Comparison of ENCODE assay signal across 24 cellular contexts in genomic region chr18:51907687-51908597, GRCh38.
DNase-seq lines count a peak whose midpoint lies in the region; ATAC-seq and TF ChIP-seq lines count a peak whose summit lies in the region.
"Had no signal": no experiment of that assay in that cellular context is flagged by ENCODE, and none has a peak within 500 bp of the region (broad histone marks: within the 10 kb centered on the region; RNA-seq: fewer than 3 reads in every experiment).

No MANE protein-coding gene starts in this region.

- H3K4me3 Mint-ChIP-seq in WTC11 (no peak overlapping the region), neural progenitor cell (no peak overlapping the region)
- H3K4me3 Mint-ChIP-seq in activated CD4-positive, alpha-beta T cell treated with anti-CD3 and anti-CD28 coated beads for 36 hours, result no peak overlapping the region
- H3K4me3 Mint-ChIP-seq: CD4-positive, CD25-positive, alpha-beta regulatory T cell had no signal

- CTCF ChIA-PET in WTC11 (lab: Charles Lee), result no interaction called here
- CTCF ChIA-PET in activated CD4-positive, alpha-beta T cell treated with anti-CD3 and anti-CD28 coated beads for 36 hours (lab: Charles Lee), result no interaction called here

- H3K4me3 ChIP-seq in neural progenitor cell, result no peak overlapping the region
- H3K4me3 ChIP-seq: PC-9, SJCRH30 had no signal

- intact Hi-C loops in left ventricle myocardium superior (cut with micrococcal nuclease), result no loop called here
- intact Hi-C loops in activated CD4-positive, alpha-beta T cell treated with anti-CD3 and anti-CD28 coated beads for 36 hours (cut with DNase I, micrococcal nuclease), result no loop called here

- H3K27me3 ChIP-seq in neural progenitor cell, result no peaks in the 10 kb centered on the region
- H3K27me3 ChIP-seq: SJCRH30 had no signal

- H4K20me1 ChIP-seq in neural progenitor cell (ENCODE audit: low read depth), result no peaks in the 10 kb centered on the region

- H3K27ac ChIP-seq in neural progenitor cell, result no peak overlapping the region
- H3K27ac ChIP-seq: 22Rv1, PC-9, SJCRH30 had no signal

- no peak overlapping the region for H3K4me2 ChIP-seq in neural progenitor cell
- H3K4me2 ChIP-seq: PC-9 had no signal

- no peaks in the 10 kb centered on the region for H3K79me2 ChIP-seq in neural progenitor cell (ENCODE audit: low read depth)

- ATAC-seq in WTC11 (no peak), left ventricle myocardium superior (no peak)
- ATAC-seq in activated CD4-positive, alpha-beta T cell treated with anti-CD3 and anti-CD28 coated beads for 36 hours, result no peak
- ATAC-seq: Right ventricle myocardium inferior, SK-N-SH treated with all-trans-retinoic acid at 6 μM for 48 hours had no signal

- no peak for TF ChIP-seq CTCF in WTC11 (IDR thresholded peaks at IDR 0.05)
- no peak for TF ChIP-seq CTCF in neural progenitor cell (IDR thresholded peaks at IDR 0.05)

- H3K9me3 ChIP-seq in neural progenitor cell (ENCODE audit: low read depth), result no peaks in the 10 kb centered on the region
- H3K9me3 ChIP-seq: SJCRH30 had no signal

- H3K4me1 ChIP-seq in neural progenitor cell, result no peaks in the 10 kb centered on the region
- H3K4me1 ChIP-seq: SJCRH30 had no signal

- no peak overlapping the region for H3K27ac Mint-ChIP-seq in WTC11
- H3K27ac Mint-ChIP-seq in neural progenitor cell, result no peak overlapping the region
- H3K27ac Mint-ChIP-seq in activated CD4-positive, alpha-beta T cell treated with anti-CD3 and anti-CD28 coated beads for 36 hours, result no peak overlapping the region
- H3K27ac Mint-ChIP-seq: CD4-positive, CD25-positive, alpha-beta regulatory T cell had no signal

- no peaks in the 10 kb centered on the region for H3K36me3 ChIP-seq in neural progenitor cell
- H3K36me3 ChIP-seq: SJCRH30 had no signal

- no peak overlapping the region for H3K9ac ChIP-seq in neural progenitor cell

- DNase-seq in Ammon's horn (ENCODE audit: low spot score) (peak; percentile 6), WTC11 (ENCODE audit: low spot score) (no peak), left kidney (ENCODE audit: low read depth, low spot score) (peak; percentile 3), neural progenitor cell (ENCODE audit: low spot score) (no peak), left ventricle myocardium superior (no peak)
- no peak for DNase-seq in activated CD4-positive, alpha-beta T cell treated with anti-CD3 and anti-CD28 coated beads for 36 hours
- no peak for DNase-seq in activated CD4-positive, CD25-positive, alpha-beta regulatory T cell (lab: John Stamatoyannopoulos, UW)
- DNase-seq in central memory CD4-positive, alpha-beta T cell, result no peak
- DNase-seq: CD4-positive, CD25-positive, alpha-beta regulatory T cell; Karpas-422; NCI-H1092; NCI-H1417 treated with DMSO at 0.1 percent for 48 hours; NCI-H1694 treated with DMSO at 0.1 percent for 48 hours; NCI-H2081 treated with DMSO at 0.1 percent for 48 hours; NCI-H2171; NCI-H226; NCI-H524; NCI-H748 treated with DMSO at 0.1 percent for 48 hours; NK-92 treated with Interleukin-12 subunit alpha and Interleukin-12 subunit beta, amount 100 ng/mL, for 24 hours; PC-9; SJCRH30 had no signal

- H3K9me3 Mint-ChIP-seq in WTC11 (no peaks in the 10 kb centered on the region), neural progenitor cell (no peaks in the 10 kb centered on the region)
- H3K9me3 Mint-ChIP-seq in activated CD4-positive, alpha-beta T cell treated with anti-CD3 and anti-CD28 coated beads for 36 hours (ENCODE audit: low read depth), result peaks cover 3% of the 10 kb centered on the region

- POLR2A ChIA-PET in WTC11 (lab: Charles Lee), result no interaction called here
- POLR2A ChIA-PET in activated CD4-positive, alpha-beta T cell treated with anti-CD3 and anti-CD28 coated beads for 36 hours (lab: Charles Lee), result no interaction called here

- H3K36me3 Mint-ChIP-seq in WTC11, result no peaks in the 10 kb centered on the region
- no peaks in the 10 kb centered on the region for H3K36me3 Mint-ChIP-seq in neural progenitor cell
- H3K36me3 Mint-ChIP-seq in activated CD4-positive, alpha-beta T cell treated with anti-CD3 and anti-CD28 coated beads for 36 hours (ENCODE audit: low read depth), result no peaks in the 10 kb centered on the region
- H3K36me3 Mint-ChIP-seq: CD4-positive, CD25-positive, alpha-beta regulatory T cell had no signal

- H3K27me3 Mint-ChIP-seq in WTC11 (ENCODE audit: low read depth) (no peaks in the 10 kb centered on the region), neural progenitor cell (ENCODE audit: insufficient read depth, low read depth) (peaks cover 3% of the 10 kb centered on the region)
- no peaks in the 10 kb centered on the region for H3K27me3 Mint-ChIP-seq in activated CD4-positive, alpha-beta T cell treated with anti-CD3 and anti-CD28 coated beads for 36 hours
- H3K27me3 Mint-ChIP-seq: CD4-positive, CD25-positive, alpha-beta regulatory T cell had no signal

- H3K4me1 Mint-ChIP-seq in WTC11, result 0 out of 2 replicates have a peak, but pooled peaks cover 11% of the 10 kb centered on the region
- H3K4me1 Mint-ChIP-seq in neural progenitor cell, result no peaks in the 10 kb centered on the region
- no peaks in the 10 kb centered on the region for H3K4me1 Mint-ChIP-seq in activated CD4-positive, alpha-beta T cell treated with anti-CD3 and anti-CD28 coated beads for 36 hours
- H3K4me1 Mint-ChIP-seq: CD4-positive, CD25-positive, alpha-beta regulatory T cell had no signal

- H3F3A ChIP-seq in neural progenitor cell (ENCODE audit: low read depth), result no peaks in the 10 kb centered on the region

- peak overlapping the region; percentile 50 for H2AFZ ChIP-seq in neural progenitor cell (replicated peaks)
- H2AFZ ChIP-seq: PC-9 had no signal

TF ChIP-seq in WTC11, 78 proteins besides CTCF, POLR2A, EP300 and RAD21:
- TF ChIP-seq GABPB1 (CRISPR knock-in tag; IDR thresholded peaks at IDR 0.05) (0 out of 2 replicates have a peak, but pooled peaks have one; percentile 46), ZNF416 (CRISPR knock-in tag; IDR thresholded peaks at IDR 0.05) (no peak), GTF2I (CRISPR knock-in tag; conservative IDR thresholded peaks at IDR 0.05) (no peak)
- TF ChIP-seq, protein P1, sequence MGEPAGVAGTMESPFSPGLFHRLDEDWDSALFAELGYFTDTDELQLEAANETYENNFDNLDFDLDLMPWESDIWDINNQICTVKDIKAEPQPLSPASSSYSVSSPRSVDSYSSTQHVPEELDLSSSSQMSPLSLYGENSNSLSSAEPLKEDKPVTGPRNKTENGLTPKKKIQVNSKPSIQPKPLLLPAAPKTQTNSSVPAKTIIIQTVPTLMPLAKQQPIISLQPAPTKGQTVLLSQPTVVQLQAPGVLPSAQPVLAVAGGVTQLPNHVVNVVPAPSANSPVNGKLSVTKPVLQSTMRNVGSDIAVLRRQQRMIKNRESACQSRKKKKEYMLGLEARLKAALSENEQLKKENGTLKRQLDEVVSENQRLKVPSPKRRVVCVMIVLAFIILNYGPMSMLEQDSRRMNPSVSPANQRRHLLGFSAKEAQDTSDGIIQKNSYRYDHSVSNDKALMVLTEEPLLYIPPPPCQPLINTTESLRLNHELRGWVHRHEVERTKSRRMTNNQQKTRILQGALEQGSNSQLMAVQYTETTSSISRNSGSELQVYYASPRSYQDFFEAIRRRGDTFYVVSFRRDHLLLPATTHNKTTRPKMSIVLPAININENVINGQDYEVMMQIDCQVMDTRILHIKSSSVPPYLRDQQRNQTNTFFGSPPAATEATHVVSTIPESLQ (CRISPR knock-in tag; IDR thresholded peaks at IDR 0.05), result no peak

Comparison
In these comparisons a context has a peak if more than half of its experiments do, and no peak if none do; other contexts are left out.
1. DNase-seq: peak in Ammon's horn (single experiment) and left kidney (single experiment); none in WTC11 (single experiment), neural progenitor cell (single experiment), left ventricle myocardium superior (single experiment), activated CD4-positive, alpha-beta T cell treated with anti-CD3 and anti-CD28 coated beads for 36 hours (single experiment), activated CD4-positive, CD25-positive, alpha-beta regulatory T cell (0 of 4) and central memory CD4-positive, alpha-beta T cell (single experiment).